In the genomic region with DNA sequence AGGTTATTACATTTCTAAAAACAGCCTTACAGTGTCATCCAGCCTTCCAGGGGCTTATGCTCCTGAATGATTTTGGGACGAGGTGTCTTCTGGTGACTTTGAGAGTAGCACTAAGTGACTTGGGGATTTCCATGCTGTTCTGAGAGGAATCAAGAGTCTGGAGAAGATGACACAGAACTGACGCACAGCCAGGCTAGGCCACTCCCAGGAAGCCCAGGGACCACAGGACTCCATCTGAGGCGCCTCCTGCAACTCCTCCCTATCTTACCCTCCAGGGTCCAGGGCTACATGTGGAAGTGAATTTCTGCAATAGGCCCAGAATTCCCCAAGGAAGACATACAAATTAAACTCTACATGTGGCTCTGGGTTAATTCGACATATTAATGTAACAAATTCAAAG, we compare ENCODE assay signal across 10 cellular contexts.
DNase-seq lines count a peak whose midpoint lies in the region; ATAC-seq and TF ChIP-seq lines count a peak whose summit lies in the region.
"Had no signal": no experiment of that assay in that cellular context is flagged by ENCODE, and none has a peak within 500 bp of the region (broad histone marks: within the 10 kb centered on the region; RNA-seq: fewer than 3 reads in every experiment).

No MANE protein-coding gene starts in this region.

- TF ChIP-seq POLR2A in NB4 (IDR thresholded peaks at IDR 0.05; ENCODE audit: extremely low read depth, insufficient read length), result no peak

- ATAC-seq in activated naive CD8-positive, alpha-beta T cell treated with anti-CD3 and anti-CD28 coated beads, Interleukin-2, amount 50 U/mL, for 24 hours, result peak; percentile 100

- H3K4me1 Mint-ChIP-seq in activated naive CD8-positive, alpha-beta T cell treated with anti-CD3 and anti-CD28 coated beads, Interleukin-2, amount 50 U/mL, for 24 hours, result peaks cover 20% of the 10 kb centered on the region

- no peak overlapping the region for H3K4me3 Mint-ChIP-seq in activated naive CD8-positive, alpha-beta T cell treated with anti-CD3 and anti-CD28 coated beads, Interleukin-2, amount 50 U/mL, for 24 hours

- no peaks in the 10 kb centered on the region for H3K36me3 Mint-ChIP-seq in activated naive CD8-positive, alpha-beta T cell treated with anti-CD3 and anti-CD28 coated beads, Interleukin-2, amount 50 U/mL, for 24 hours (ENCODE audit: low read depth)

- TF ChIP-seq CTCF in NB4 (IDR thresholded peaks at IDR 0.05; ENCODE audit: low read depth, low read length), result no peak

- H3K27me3 Mint-ChIP-seq in activated naive CD8-positive, alpha-beta T cell treated with anti-CD3 and anti-CD28 coated beads, Interleukin-2, amount 50 U/mL, for 24 hours, result no peaks in the 10 kb centered on the region

- peak overlapping the region; percentile 82 for H3K27ac Mint-ChIP-seq in activated naive CD8-positive, alpha-beta T cell treated with anti-CD3 and anti-CD28 coated beads, Interleukin-2, amount 50 U/mL, for 24 hours

- DNase-seq in ELR (ENCODE audit: low read depth), result peak; percentile 91
- peak; percentile 54 for DNase-seq in NB4 (ENCODE audit: low read depth)
- peak; percentile 68 for DNase-seq in activated naive CD8-positive, alpha-beta T cell treated with anti-CD3 and anti-CD28 coated beads, Interleukin-2, amount 50 U/mL, for 24 hours
- DNase-seq in stimulated activated CD4-positive, alpha-beta T cell treated with anti-CD3 and anti-CD28 coated beads, Interleukin-12 subunit alpha, Interleukin-12 subunit beta, amount 100 ng/mL, for 48 hours (ENCODE audit: low read depth in 2 of 3, low spot score in 1 of 3), result peak; percentile 25 to 53 (median 35)
- no peak for DNase-seq in SIG-M5 treated with dmso at 0.1 percent for 504 hours (lab: John Stamatoyannopoulos, UW; ENCODE audit: unreplicated experiment)
- no peak for DNase-seq in OCI-M2 (lab: John Stamatoyannopoulos, UW; ENCODE audit: unreplicated experiment)
- no peak for DNase-seq in inferior parietal cortex (ENCODE audit: extremely low spot score)
- no peak for DNase-seq in G401 (ENCODE audit: low spot score)
- DNase-seq: aorta, islet precursor cell had no signal

- peaks cover 4% of the 10 kb centered on the region for H3K9me3 Mint-ChIP-seq in activated naive CD8-positive, alpha-beta T cell treated with anti-CD3 and anti-CD28 coated beads, Interleukin-2, amount 50 U/mL, for 24 hours

- in situ Hi-C loops in G401 (cut with HindIII; ENCODE audit: low sequenced_read_pairs), result no loop called here

- H3K4me3 ChIP-seq in NB4 (ENCODE audit: low read depth, low read length), result no peak overlapping the region

Comparison
In these comparisons a context has a peak if more than half of its experiments do, and no peak if none do; other contexts are left out.
1. DNase-seq: peak in ELR (single experiment), NB4 (single experiment), activated naive CD8-positive, alpha-beta T cell treated with anti-CD3 and anti-CD28 coated beads, Interleukin-2, amount 50 U/mL, for 24 hours (single experiment) and stimulated activated CD4-positive, alpha-beta T cell treated with anti-CD3 and anti-CD28 coated beads, Interleukin-12 subunit alpha, Interleukin-12 subunit beta, amount 100 ng/mL, for 48 hours (3 of 3); none in SIG-M5 treated with dmso at 0.1 percent for 504 hours (single experiment), OCI-M2 (single experiment), inferior parietal cortex (single experiment) and G401 (single experiment).